Comparison of ENCODE assay signal across 1 cellular context in genomic region chr9:92721548-92721947, GRCh38.
TF ChIP-seq lines count a peak whose summit lies in the region.

No MANE protein-coding gene starts in this region.

TF ChIP-seq in SK-N-SH, 30 proteins besides CTCF, POLR2A, EP300 and RAD21 (continued from another document):
- TF ChIP-seq ZBTB33 (IDR thresholded peaks at IDR 0.05; ENCODE audit: borderline replicate concordance, low read depth) (no peak), SIN3A (IDR thresholded peaks at IDR 0.05; ENCODE audit: borderline replicate concordance, low read depth, low read length) (no peak), GATA2 (CRISPR knock-in tag; IDR thresholded peaks at IDR 0.05) (no peak), RCOR1 (IDR thresholded peaks at IDR 0.05; ENCODE audit: low read length) (no peak), NFIC (IDR thresholded peaks at IDR 0.05; ENCODE audit: borderline replicate concordance) (no peak)
TF ChIP-seq in SK-N-SH: peak in this region for 0.
